In genomic region chr5:67234671-67235176, GRCh38 we compare ENCODE assay signal across 9 cellular contexts. TPM values are rescaled to one million over a fixed set of nuclear protein-coding genes. Genes with fewer than 3 reads are reported as not detected.
DNase-seq lines count a peak whose midpoint lies in the region; ATAC-seq and TF ChIP-seq lines count a peak whose summit lies in the region.
"Had no signal": no experiment of that assay in that cellular context is flagged by ENCODE, and none has a peak within 500 bp of the region (broad histone marks: within the 10 kb centered on the region; RNA-seq: fewer than 3 reads in every experiment).

No MANE protein-coding gene starts in this region.

- no peaks in the 10 kb centered on the region for H3K36me3 ChIP-seq in subcutaneous abdominal adipose tissue (ENCODE audit: control insufficient read depth in 5 of 5, insufficient read depth in 5 of 5, low read length in 5 of 5)

- no peaks in the 10 kb centered on the region for H3K9me3 ChIP-seq in subcutaneous abdominal adipose tissue (ENCODE audit: control insufficient read depth in 5 of 5, low read length in 5 of 5)

- H3K4me3 Mint-ChIP-seq in HFFc6: peak overlapping the region; percentile 49
- H3K4me3 Mint-ChIP-seq: central memory CD8-positive, alpha-beta T cell had no signal

- H3K27ac ChIP-seq in subcutaneous abdominal adipose tissue (ENCODE audit: low read depth, low read length): no peak overlapping the region

- ATAC-seq in HG02571 (IDR thresholded peaks at IDR 0.05; ENCODE audit: unreplicated experiment): no peak
- no peak for ATAC-seq in HG03378 (IDR thresholded peaks at IDR 0.05; ENCODE audit: unreplicated experiment)
- no peak for ATAC-seq in HG03520 (IDR thresholded peaks at IDR 0.05; ENCODE audit: unreplicated experiment)

- H3K27me3 ChIP-seq in subcutaneous abdominal adipose tissue (ENCODE audit: control insufficient read depth in 5 of 5, insufficient read depth in 4 of 5, low read length in 5 of 5): no peaks in the 10 kb centered on the region

- TF ChIP-seq CTCF in HFFc6 (IDR thresholded peaks at IDR 0.05): no peak

- H3K27ac Mint-ChIP-seq in HFFc6: peak overlapping the region; percentile 42; the same call in 1 of the 2 replicates

- peaks cover 56% of the 10 kb centered on the region for H3K4me1 Mint-ChIP-seq in HFFc6 (ENCODE audit: low read depth)

- H3K4me1 ChIP-seq in subcutaneous abdominal adipose tissue (ENCODE audit: control insufficient read depth in 5 of 5, insufficient read depth in 5 of 5, low read length in 5 of 5): peaks cover 0 to 20% (median 14%) of the 10 kb centered on the region in 5 donors

- H3K4me3 ChIP-seq in subcutaneous abdominal adipose tissue (ENCODE audit: low read depth in 1 of 5, low read length in 5 of 5): peak overlapping the region; percentile 30 to 72 (median 58)

- no peaks in the 10 kb centered on the region for H3K27me3 Mint-ChIP-seq in HFFc6 (ENCODE audit: insufficient read depth)

- no peaks in the 10 kb centered on the region for H3K9me3 Mint-ChIP-seq in HFFc6
- H3K9me3 Mint-ChIP-seq: central memory CD8-positive, alpha-beta T cell had no signal

- H3K36me3 Mint-ChIP-seq in HFFc6 (ENCODE audit: low read depth): no peaks in the 10 kb centered on the region

- DNase-seq in HFFc6: peak; percentile 61
- DNase-seq in amniotic epithelial cell (ENCODE audit: low read depth): peak; percentile 75
- DNase-seq in islet precursor cell: peak; percentile 58
- no peak for DNase-seq in activated CD4-positive, alpha-beta T cell treated with anti-CD3 and anti-CD28 coated beads, Interleukin-2, amount 50 U/mL, for 1 hour

- H3K9ac ChIP-seq in subcutaneous abdominal adipose tissue (ENCODE audit: low read length in 5 of 5): peak overlapping the region in 1 of 5 donors; percentile 22

RNA-seq across cellular contexts. Expression of gene CD180, which starts 38.1 kb away (rescaled TPM):
- not detected for total RNA-seq in HFFc6 (2021; fragmentation: NEBNext Ultra II Directional; extraction: Animal tissue kit (Norgen Biotek cat#: 25700))
